Comparison of ENCODE assay signal across 1 cellular context in genomic region chr20:49179368-49180277, GRCh38.
TF ChIP-seq lines count a peak whose summit lies in the region.

No MANE protein-coding gene starts in this region.

TF ChIP-seq in HepG2, 621 proteins besides CTCF, POLR2A, EP300 and RAD21 (continued from another document and continues in another):
- no peak for TF ChIP-seq HMGXB3 (CRISPR knock-in tag; IDR thresholded peaks at IDR 0.05; ENCODE audit: borderline replicate concordance)
- no peak for TF ChIP-seq ZNF562 (CRISPR knock-in tag; IDR thresholded peaks at IDR 0.05; ENCODE audit: borderline replicate concordance)
- no peak for TF ChIP-seq ONECUT2 (CRISPR knock-in tag; IDR thresholded peaks at IDR 0.05)
- TF ChIP-seq ZNF879 (CRISPR knock-in tag; IDR thresholded peaks at IDR 0.05) = no peak
- TF ChIP-seq ZNF510 (CRISPR knock-in tag; IDR thresholded peaks at IDR 0.05; ENCODE audit: low read depth) = 0 out of 2 replicates have a peak, but pooled peaks have one; percentile 73
- TF ChIP-seq ETV6 (CRISPR knock-in tag; conservative IDR thresholded peaks at IDR 0.05) = no peak
- no peak for TF ChIP-seq IRF2 (CRISPR knock-in tag; IDR thresholded peaks at IDR 0.05)
- TF ChIP-seq ZFP91 (CRISPR knock-in tag; IDR thresholded peaks at IDR 0.05; ENCODE audit: borderline replicate concordance) = no peak
- TF ChIP-seq HNRNPK (IDR thresholded peaks at IDR 0.05; ENCODE audit: low read depth, low read length, poor library complexity, severe bottlenecking) = no peak
- no peak for TF ChIP-seq MYNN (CRISPR knock-in tag; IDR thresholded peaks at IDR 0.05; ENCODE audit: low read depth)
- no peak for TF ChIP-seq NFAT5 (CRISPR knock-in tag; IDR thresholded peaks at IDR 0.05)
- TF ChIP-seq ISX (CRISPR knock-in tag; conservative IDR thresholded peaks at IDR 0.05) = no peak
- peak; percentile 45; the same call in 1 of the 2 replicates for TF ChIP-seq ZNF337 (CRISPR knock-in tag; IDR thresholded peaks at IDR 0.05; ENCODE audit: borderline replicate concordance, low read depth)
- peak; percentile 26; the same call in 1 of the 2 replicates for TF ChIP-seq GATAD1 (CRISPR knock-in tag; IDR thresholded peaks at IDR 0.05)
- TF ChIP-seq ZNF30 (CRISPR knock-in tag; IDR thresholded peaks at IDR 0.05) = no peak
- no peak for TF ChIP-seq ZNF451 (CRISPR knock-in tag; IDR thresholded peaks at IDR 0.05)
- no peak for TF ChIP-seq CBFB (CRISPR knock-in tag; IDR thresholded peaks at IDR 0.05)
- no peak for TF ChIP-seq ZNF17 (CRISPR knock-in tag; IDR thresholded peaks at IDR 0.05)
- 0 out of 2 replicates have a peak, but pooled peaks have one; percentile 31 for TF ChIP-seq SIX1 (CRISPR knock-in tag; IDR thresholded peaks at IDR 0.05; ENCODE audit: borderline replicate concordance)
- no peak for TF ChIP-seq NKX3-1 (CRISPR knock-in tag; IDR thresholded peaks at IDR 0.05)
- no peak for TF ChIP-seq RERE (CRISPR knock-in tag; IDR thresholded peaks at IDR 0.05; ENCODE audit: low read depth)
- no peak for TF ChIP-seq ZNF18 (CRISPR knock-in tag; IDR thresholded peaks at IDR 0.05; ENCODE audit: insufficient replicate concordance)
- no peak for TF ChIP-seq SIN3B (IDR thresholded peaks at IDR 0.05; ENCODE audit: low read length)
- no peak for TF ChIP-seq MTF2 (CRISPR knock-in tag; IDR thresholded peaks at IDR 0.05; ENCODE audit: borderline replicate concordance)
- no peak for TF ChIP-seq AKNA (CRISPR knock-in tag; IDR thresholded peaks at IDR 0.05; ENCODE audit: borderline replicate concordance)
- no peak for TF ChIP-seq ZNF724P (CRISPR knock-in tag; IDR thresholded peaks at IDR 0.05; ENCODE audit: borderline replicate concordance)
- no peak for TF ChIP-seq ZNF850 (CRISPR knock-in tag; conservative IDR thresholded peaks at IDR 0.05)
